ENCODE assay signal across 8 cellular contexts in genomic region chr18:32040936-32041335, GRCh38. TPM values are rescaled to one million over a fixed set of nuclear protein-coding genes. Genes with fewer than 3 reads are reported as not detected.
A peak's percentile ranks its signal among the peaks of the same experiment; 100 is the strongest.
DNase-seq lines count a peak whose midpoint lies in the region; ATAC-seq lines count a peak whose summit lies in the region.

No MANE protein-coding gene starts in this region.

- DNase-seq in activated T-cell treated with anti-CD3 and anti-CD28 coated beads for 1 hour (ENCODE audit: low read depth), result peak; percentile 10
- no peak for DNase-seq in activated T-cell treated with anti-CD3 and anti-CD28 coated beads, Interleukin-2, amount 50 U/mL, for 1 hour
- peak; percentile 87 for DNase-seq in KBM-7
- DNase-seq in activated effector memory CD4-positive, alpha-beta T cell treated with anti-CD3 and anti-CD28 coated beads, Interleukin-2, amount 50 U/mL, for 16 hours, result peak; percentile 85
- peak; percentile 32 for DNase-seq in stimulated activated naive CD4-positive, alpha-beta T cell treated with Interleukin-2 at 50 U/mL for 16 hours (lab: John Stamatoyannopoulos, UW)
- DNase-seq in mesenteric fat pad (ENCODE audit: low spot score), result no peak
- DNase-seq in nucleus accumbens (lab: John Stamatoyannopoulos, UW), result no peak

- in situ Hi-C loops in KBM-7 (cut with MboI; ENCODE audit: low pct_unique_long_range_greater_than_20kb, low sequenced_read_pairs), result no loop called here

- ATAC-seq in GM19455 (IDR thresholded peaks at IDR 0.05; ENCODE audit: unreplicated experiment), result no peak

RNA-seq across cellular contexts. Expression of gene RNF125, which starts 22.3 kb away (rescaled TPM):
- 15.8 TPM for total RNA-seq in mesenteric fat pad

RNA-seq across cellular contexts. Expression of gene RNF138, which starts 50.7 kb away (rescaled TPM):
- total RNA-seq in mesenteric fat pad, result 23.0 TPM

Comparison
In these comparisons a context has a peak if more than half of its experiments do, and no peak if none do; other contexts are left out.
1. DNase-seq: peak in activated T-cell treated with anti-CD3 and anti-CD28 coated beads for 1 hour (single experiment), KBM-7 (single experiment), activated effector memory CD4-positive, alpha-beta T cell treated with anti-CD3 and anti-CD28 coated beads, Interleukin-2, amount 50 U/mL, for 16 hours (single experiment) and stimulated activated naive CD4-positive, alpha-beta T cell treated with Interleukin-2 at 50 U/mL for 16 hours (single experiment); none in activated T-cell treated with anti-CD3 and anti-CD28 coated beads, Interleukin-2, amount 50 U/mL, for 1 hour (single experiment), mesenteric fat pad (single experiment) and nucleus accumbens (0 of 56).